Comparison of ENCODE assay signal across 36 cellular contexts in the genomic region with DNA sequence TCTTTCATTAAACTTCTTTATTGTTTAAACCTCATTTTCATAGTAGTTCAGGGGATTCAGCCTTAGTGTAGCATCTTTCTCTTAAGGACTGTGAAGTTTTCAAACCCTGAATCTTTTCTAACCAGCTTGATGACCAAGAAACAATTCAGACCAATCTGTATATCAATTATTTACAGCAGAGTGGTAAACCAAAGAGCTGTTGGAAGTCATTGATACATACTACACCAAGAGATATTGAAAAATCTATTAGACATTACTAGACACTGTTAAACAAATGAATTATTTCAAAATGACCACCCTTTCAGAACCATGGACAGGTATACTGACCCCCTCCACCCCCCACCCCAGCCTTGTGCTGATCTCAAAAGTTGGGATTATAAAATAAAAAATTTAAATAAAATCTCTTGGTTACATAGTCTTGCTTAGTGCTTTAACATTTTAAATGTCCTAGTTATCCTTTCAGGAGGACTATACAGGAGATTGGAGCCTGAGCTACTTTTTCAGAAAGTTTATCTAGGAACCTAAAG.
A peak's percentile ranks its signal among the peaks of the same experiment; 100 is the strongest.
DNase-seq lines count a peak whose midpoint lies in the region; ATAC-seq, FAIRE-seq and TF ChIP-seq lines count a peak whose summit lies in the region.
"Had no signal": no experiment of that assay in that cellular context is flagged by ENCODE, and none has a peak within 500 bp of the region (broad histone marks: within the 10 kb centered on the region; RNA-seq: fewer than 3 reads in every experiment).

No MANE protein-coding gene starts in this region.

- no peaks in the 10 kb centered on the region for H3K79me1 ChIP-seq in H9 (ENCODE audit: insufficient read depth, low read depth, low read length, poor library complexity, severe bottlenecking)

- no peak overlapping the region for H3K14ac ChIP-seq in H9 (ENCODE audit: insufficient read depth, low read length)

- H4K20me1 ChIP-seq in HCT116 (ENCODE audit: insufficient read depth) (no peaks in the 10 kb centered on the region), H9 (ENCODE audit: control insufficient read depth, insufficient read depth, insufficient read length) (no peaks in the 10 kb centered on the region)

- H3K27me3 ChIP-seq in HCT116 (ENCODE audit: insufficient read depth, low read length) = 0 out of 2 replicates have a peak, but pooled peaks cover 4% of the 10 kb centered on the region
- H3K27me3 ChIP-seq in H9 (ENCODE audit: insufficient read depth, low read length) = no peaks in the 10 kb centered on the region
- H3K27me3 ChIP-seq: esophagus squamous epithelium, neural progenitor cell, pancreas, SJCRH30, upper lobe of left lung had no signal

- no peak overlapping the region for H2BK120ac ChIP-seq in H9 (ENCODE audit: low read depth, low read length, poor library complexity, severe bottlenecking)

- H4K5ac ChIP-seq in H9 (ENCODE audit: insufficient read length, low read depth, low read length) = no peak overlapping the region

- BruUV-seq in HCT116 (replicated peaks; lab: Mats Ljungman, UMichigan) = no TSS peak

- no peak overlapping the region for H3K4me3 Mint-ChIP-seq in H9
- H3K4me3 Mint-ChIP-seq: activated CD4-positive, alpha-beta T cell treated with anti-CD3 and anti-CD28 coated beads, Interleukin-2, amount 10 ng/mL, durations not matched to agents 7 days and 5 days; activated naive CD8-positive, alpha-beta T cell; CD4-positive, CD25-positive, alpha-beta regulatory T cell; IgD-negative memory B cell; neural progenitor cell had no signal

- CTCF ChIA-PET in A549 (lab: Yijun Ruan, JAX) = no interaction called here
- CTCF ChIA-PET in HCT116 (lab: Charles Lee) = no interaction called here

- H3K9me2 ChIP-seq in HCT116 (ENCODE audit: insufficient read depth) = no peaks in the 10 kb centered on the region

- H3K4me3 ChIP-seq in A549 = no peak overlapping the region
- H3K4me3 ChIP-seq in HCT116 (replicated peaks in 1 of 2; ENCODE audit: low read depth in 1 of 2, low read length in 2 of 2) = no peak overlapping the region
- H3K4me3 ChIP-seq: esophagus squamous epithelium, heart right ventricle, neural progenitor cell, pancreas, SJCRH30, skin epidermis, upper lobe of left lung had no signal

- H3K4ac ChIP-seq in H9 (ENCODE audit: low read depth, low read length) = no peak overlapping the region

- H2BK15ac ChIP-seq in H9 (ENCODE audit: low read depth, low read length) = no peak overlapping the region

- no peaks in the 10 kb centered on the region for H3K23me2 ChIP-seq in H9 (ENCODE audit: insufficient read length, low read depth, low read length, poor library complexity, severe bottlenecking)

- no peak for DNase-seq in A549 (ENCODE audit: low read depth in 1 of 2, low spot score in 1 of 2)
- no peak for DNase-seq in HCT116 (ENCODE audit: low read depth, low spot score)
- DNase-seq in H9 = no peak
- DNase-seq: activated CD4-positive, alpha-beta T cell treated with anti-CD3 and anti-CD28 coated beads, Interleukin-2, amount 10 ng/mL, durations not matched to agents 7 days and 5 days; activated effector memory CD4-positive, alpha-beta T cell treated with anti-CD3 and anti-CD28 coated beads, Interleukin-2, amount 50 U/mL, for 16 hours; activated T-cell treated with anti-CD3 and anti-CD28 coated beads, Interleukin-2, amount 50 U/mL, for 1 hour; Calu3; CD4-positive, CD25-positive, alpha-beta regulatory T cell; DMS79 treated with DMSO at 0.1 percent for 48 hours; esophagus squamous epithelium; foreskin melanocyte; GDM1; HCEC 1CT; heart right ventricle; kidney; left ventricle myocardium superior; NCI-H146; NCI-H2107; NCI-H82; pancreas; retina; RPMI8226; SJCRH30; stimulated activated naive CD4-positive, alpha-beta T cell; T1000; upper lobe of left lung; WERI-Rb-1 had no signal

- H3K9me3 Mint-ChIP-seq in H9 = no peaks in the 10 kb centered on the region
- H3K9me3 Mint-ChIP-seq: activated CD4-positive, alpha-beta T cell treated with anti-CD3 and anti-CD28 coated beads, Interleukin-2, amount 10 ng/mL, durations not matched to agents 7 days and 5 days; neural progenitor cell had no signal

- H2BK20ac ChIP-seq in H9 (ENCODE audit: low read depth, low read length, poor library complexity, severe bottlenecking) = no peak overlapping the region

- TF ChIP-seq CTCF in A549 (IDR thresholded peaks at IDR 0.05) (no peak), HCT116 (IDR thresholded peaks at IDR 0.05 in 2 of 3, conservative IDR thresholded peaks at IDR 0.05 in 1 of 3; ENCODE audit: borderline replicate concordance in 1 of 3, insufficient read depth in 1 of 3, low read depth in 2 of 3, low read length in 2 of 3) (no peak), H9 (conservative IDR thresholded peaks at IDR 0.05) (no peak)

- FAIRE-seq in A549 (lab: Jason Lieb, UNC) = no peak
- FAIRE-seq: kidney, pancreas had no signal

- TF ChIP-seq RAD21 in A549 (conservative IDR thresholded peaks at IDR 0.05 in 1 of 2, IDR thresholded peaks at IDR 0.05 in 1 of 2) (no peak), HCT116 (IDR thresholded peaks at IDR 0.05; ENCODE audit: low read depth) (no peak)

- H2AFZ ChIP-seq in HCT116 (ENCODE audit: low read depth, low read length, poor library complexity, severe bottlenecking) (no peak overlapping the region), H9 (ENCODE audit: low read length) (no peak overlapping the region)
- H2AFZ ChIP-seq: neural progenitor cell had no signal

- no peak overlapping the region for H4K91ac ChIP-seq in H9 (ENCODE audit: insufficient read length, low read depth, low read length)

- no peak overlapping the region for H3K27ac Mint-ChIP-seq in H9
- H3K27ac Mint-ChIP-seq: activated CD4-positive, alpha-beta T cell treated with anti-CD3 and anti-CD28 coated beads, Interleukin-2, amount 10 ng/mL, durations not matched to agents 7 days and 5 days; activated naive CD8-positive, alpha-beta T cell; CD4-positive, CD25-positive, alpha-beta regulatory T cell; IgD-negative memory B cell; neural progenitor cell had no signal

- no peak overlapping the region for H3K18ac ChIP-seq in H9 (ENCODE audit: insufficient read length, low read depth, low read length)

- H3K27ac ChIP-seq in A549 (no peak overlapping the region), HCT116 (ENCODE audit: low read depth, low read length) (no peak overlapping the region), H9 (ENCODE audit: insufficient read length, low read depth, low read length) (no peak overlapping the region)
- H3K27ac ChIP-seq: esophagus squamous epithelium, heart right ventricle, neural progenitor cell, pancreas, SJCRH30, skin epidermis, upper lobe of left lung, WERI-Rb-1 had no signal

- H4K8ac ChIP-seq in H9 (replicated peaks; ENCODE audit: insufficient read length, low read depth, low read length) = no peak overlapping the region

- H3K9ac ChIP-seq in HCT116 (ENCODE audit: low read length) (no peak overlapping the region), H9 (ENCODE audit: extremely low read depth, insufficient read length, low read length) (no peak overlapping the region)
- H3K9ac ChIP-seq: neural progenitor cell had no signal

- H3K56ac ChIP-seq in H9 (ENCODE audit: insufficient read length, low read depth, low read length) = no peak overlapping the region

- H3K4me2 ChIP-seq in A549 (no peak overlapping the region), HCT116 (ENCODE audit: low read length) (no peak overlapping the region), H9 (ENCODE audit: insufficient read depth, insufficient read length, low read length) (no peak overlapping the region)
- H3K4me2 ChIP-seq: neural progenitor cell had no signal

- ATAC-seq in A549 (no peak), GM19438 (IDR thresholded peaks at IDR 0.05; ENCODE audit: low read depth, unreplicated experiment) (peak; percentile 29), HCT116 (no peak), HG03342 (IDR thresholded peaks at IDR 0.05; ENCODE audit: unreplicated experiment) (peak; percentile 32), GM21737 (IDR thresholded peaks at IDR 0.05; ENCODE audit: unreplicated experiment) (no peak), HG03045 (IDR thresholded peaks at IDR 0.05; ENCODE audit: unreplicated experiment) (no peak), HG03469 (IDR thresholded peaks at IDR 0.05; ENCODE audit: unreplicated experiment) (no peak)
- ATAC-seq: heart right ventricle, left ventricle myocardium superior, pancreas had no signal

- H3K36me3 ChIP-seq in HCT116 (ENCODE audit: control insufficient read depth in 1 of 2, insufficient read depth in 2 of 2, low read length in 2 of 2) = no peaks in the 10 kb centered on the region
- H3K36me3 ChIP-seq: esophagus squamous epithelium, heart right ventricle, neural progenitor cell, pancreas, SJCRH30, upper lobe of left lung, WERI-Rb-1 had no signal

- no peaks in the 10 kb centered on the region for H3K9me3 ChIP-seq in A549
- no peaks in the 10 kb centered on the region for H3K9me3 ChIP-seq in HCT116 (ENCODE audit: control insufficient read depth in 1 of 2, insufficient read depth in 1 of 2, low read depth in 1 of 2, low read length in 2 of 2)
- H3K9me3 ChIP-seq in H9 (ENCODE audit: control insufficient read depth, low read depth, low read length) = no peaks in the 10 kb centered on the region
- H3K9me3 ChIP-seq: esophagus squamous epithelium, heart right ventricle, pancreas, SJCRH30, upper lobe of left lung had no signal

- no peaks in the 10 kb centered on the region for H3K79me2 ChIP-seq in HCT116 (ENCODE audit: insufficient read depth, low read length)
- no peaks in the 10 kb centered on the region for H3K79me2 ChIP-seq in H9 (ENCODE audit: insufficient read depth, low read length)

- no peak overlapping the region for H3T11ph ChIP-seq in H9 (ENCODE audit: low read length)

- H3K36me3 Mint-ChIP-seq in H9 (ENCODE audit: insufficient read depth in 1 of 3, low read depth in 3 of 3) = no peaks in the 10 kb centered on the region
- H3K36me3 Mint-ChIP-seq: activated naive CD8-positive, alpha-beta T cell; CD4-positive, CD25-positive, alpha-beta regulatory T cell; IgD-negative memory B cell; neural progenitor cell had no signal

- H2AK5ac ChIP-seq in H9 (ENCODE audit: insufficient read length, low read length) = no peak overlapping the region

- TF ChIP-seq EP300 in A549 (IDR thresholded peaks at IDR 0.05) = no peak

- intact Hi-C loops in HCT116 (cut with micrococcal nuclease) = no loop called here

- TF ChIP-seq POLR2A in A549 (IDR thresholded peaks at IDR 0.05; ENCODE audit: low read length) (no peak), HCT116 (IDR thresholded peaks at IDR 0.05; ENCODE audit: borderline replicate concordance, extremely low read depth, insufficient read depth, insufficient read length) (no peak)

- H3K4me1 ChIP-seq in A549 (no peaks in the 10 kb centered on the region), HCT116 (ENCODE audit: control insufficient read depth in 1 of 2, insufficient read depth in 2 of 2, low read length in 2 of 2) (no peaks in the 10 kb centered on the region), H9 (ENCODE audit: insufficient read depth, low read length) (no peaks in the 10 kb centered on the region)
- H3K4me1 ChIP-seq: heart right ventricle, neural progenitor cell, pancreas, SJCRH30, upper lobe of left lung had no signal

- RAD21 ChIA-PET in HCT116 (lab: Charles Lee; ENCODE audit: low non-redundant PET in 1 of 2, low total read pairs in 2 of 2, uncharacterized antibody in 2 of 2, unreplicated experiment in 2 of 2) = no interaction called here

- POLR2A ChIA-PET in A549 (lab: Yijun Ruan, JAX) = no interaction called here
- POLR2A ChIA-PET in HCT116 (lab: Charles Lee) = no interaction called here

- H2BK5ac ChIP-seq in H9 (ENCODE audit: insufficient read length, low read length) = no peak overlapping the region

- no peak overlapping the region for H3K23ac ChIP-seq in H9 (ENCODE audit: insufficient read length, low read depth, low read length)

- H3K27me3 Mint-ChIP-seq in H9 (ENCODE audit: low read depth) = no peaks in the 10 kb centered on the region; the same call in 1 of the 2 replicates
- H3K27me3 Mint-ChIP-seq: activated CD4-positive, alpha-beta T cell treated with anti-CD3 and anti-CD28 coated beads, Interleukin-2, amount 10 ng/mL, durations not matched to agents 7 days and 5 days had no signal

- no peaks in the 10 kb centered on the region for H3K4me1 Mint-ChIP-seq in H9
- H3K4me1 Mint-ChIP-seq: activated CD4-positive, alpha-beta T cell treated with anti-CD3 and anti-CD28 coated beads, Interleukin-2, amount 10 ng/mL, durations not matched to agents 7 days and 5 days; CD4-positive, CD25-positive, alpha-beta regulatory T cell; neural progenitor cell had no signal

- no peak overlapping the region for H2BK12ac ChIP-seq in H9 (ENCODE audit: insufficient read length, low read depth, low read length)

Comparison
In these comparisons a context has a peak if more than half of its experiments do, and no peak if none do; other contexts are left out.
1. ATAC-seq: peak in GM19438 (single experiment) and HG03342 (single experiment); none in A549 (0 of 2), HCT116 (single experiment), GM21737 (single experiment), HG03045 (single experiment) and HG03469 (single experiment).